ENCODE assay signal across 16 cellular contexts in genomic region chr5:166165600-166165999, GRCh38.
DNase-seq lines count a peak whose midpoint lies in the region; ATAC-seq and TF ChIP-seq lines count a peak whose summit lies in the region.
"Had no signal": no experiment of that assay in that cellular context is flagged by ENCODE, and none has a peak within 500 bp of the region (broad histone marks: within the 10 kb centered on the region; RNA-seq: fewer than 3 reads in every experiment).

No MANE protein-coding gene starts in this region.

- intact Hi-C loops in Calu3 (cut with micrococcal nuclease; ENCODE audit: unreplicated experiment): no loop called here

- BruUV-seq in Calu3 (replicated peaks; lab: Mats Ljungman, UMichigan): no TSS peak

- TF ChIP-seq CTCF in Calu3 (IDR thresholded peaks at IDR 0.05; ENCODE audit: unreplicated experiment) (no peak), omental fat pad (IDR thresholded peaks at IDR 0.05) (no peak)

- no peak overlapping the region for H3K9ac ChIP-seq in HUES48 (ENCODE audit: low read depth, low read length)
- no peak overlapping the region for H3K9ac ChIP-seq in iPS-18a (ENCODE audit: low read length)

- H3K4me1 ChIP-seq in HUES48 (ENCODE audit: control insufficient read depth, insufficient read depth, low read length) (peaks cover 27% of the 10 kb centered on the region), iPS-18a (ENCODE audit: control insufficient read depth, low read depth, low read length) (peaks cover 22% of the 10 kb centered on the region)
- H3K4me1 ChIP-seq: vagina had no signal

- H3K4me1 Mint-ChIP-seq in Calu3 (ENCODE audit: low read depth, unreplicated experiment): no peaks in the 10 kb centered on the region
- H3K4me1 Mint-ChIP-seq: activated CD4-positive, alpha-beta T cell treated with anti-CD3 and anti-CD28 coated beads, Interleukin-2, amount 10 ng/mL, durations not matched to agents 7 days and 5 days; IgD-negative memory B cell had no signal

- no peaks in the 10 kb centered on the region for H3K36me3 ChIP-seq in HUES48 (ENCODE audit: control insufficient read depth, insufficient read depth, low read length)
- no peaks in the 10 kb centered on the region for H3K36me3 ChIP-seq in iPS-18a (ENCODE audit: control insufficient read depth, low read depth, low read length)
- H3K36me3 ChIP-seq: vagina had no signal

- no peaks in the 10 kb centered on the region for H3K9me3 ChIP-seq in HUES48 (ENCODE audit: control insufficient read depth, insufficient read depth, low read length)
- H3K9me3 ChIP-seq in iPS-18a (ENCODE audit: control insufficient read depth, low read depth, low read length): no peaks in the 10 kb centered on the region
- H3K9me3 ChIP-seq: vagina had no signal

- H3K27me3 ChIP-seq in HUES48 (ENCODE audit: control insufficient read depth, insufficient read depth, low read length): no peaks in the 10 kb centered on the region
- no peaks in the 10 kb centered on the region for H3K27me3 ChIP-seq in iPS-18a (ENCODE audit: control insufficient read depth, insufficient read depth, low read length)
- H3K27me3 ChIP-seq: vagina had no signal

- H3K27ac ChIP-seq in HUES48 (ENCODE audit: low read depth, low read length): peak overlapping the region; percentile 53
- H3K27ac ChIP-seq in iPS-18a (ENCODE audit: low read length): peak overlapping the region; percentile 58
- H3K27ac ChIP-seq: vagina had no signal

- no peak overlapping the region for H3K27ac Mint-ChIP-seq in Calu3 (ENCODE audit: unreplicated experiment)
- H3K27ac Mint-ChIP-seq: activated CD4-positive, alpha-beta T cell treated with anti-CD3 and anti-CD28 coated beads, Interleukin-2, amount 10 ng/mL, durations not matched to agents 7 days and 5 days; effector memory CD8-positive, alpha-beta T cell; IgD-negative memory B cell; natural killer cell treated with Interleukin-12 subunit alpha and Interleukin-12 subunit beta and Interleukin-15 and Interleukin-18, amount 100 ng/mL, for 72 hours; T-helper 1 cell treated with Interleukin-12 subunit alpha and Interleukin-12 subunit beta and Interleukin-4 antibody, amounts not matched to agents 30 μg/mL and 1 μg/mL, for 36 hours had no signal

- ATAC-seq in omental fat pad (ENCODE audit: low FRiP score): no peak
- no peak for ATAC-seq in HG02885 (IDR thresholded peaks at IDR 0.05; ENCODE audit: poor library complexity, unreplicated experiment)
- no peak for ATAC-seq in HG03108 (IDR thresholded peaks at IDR 0.05; ENCODE audit: unreplicated experiment)
- ATAC-seq: effector memory CD8-positive, alpha-beta T cell; natural killer cell treated with Interleukin-12 subunit alpha and Interleukin-12 subunit beta and Interleukin-15 and Interleukin-18, amount 100 ng/mL, for 72 hours had no signal

- no peak overlapping the region for H3K4me3 Mint-ChIP-seq in Calu3 (ENCODE audit: low read depth, unreplicated experiment)
- H3K4me3 Mint-ChIP-seq: activated CD4-positive, alpha-beta T cell treated with anti-CD3 and anti-CD28 coated beads, Interleukin-2, amount 10 ng/mL, durations not matched to agents 7 days and 5 days; effector memory CD8-positive, alpha-beta T cell; IgD-negative memory B cell; natural killer cell treated with Interleukin-12 subunit alpha and Interleukin-12 subunit beta and Interleukin-15 and Interleukin-18, amount 100 ng/mL, for 72 hours; T-helper 1 cell treated with Interleukin-12 subunit alpha and Interleukin-12 subunit beta and Interleukin-4 antibody, amounts not matched to agents 30 μg/mL and 1 μg/mL, for 36 hours had no signal

- DNase-seq in Calu3 (peak; percentile 23), OCI-M1 (lab: John Stamatoyannopoulos, UW) (peak; percentile 22), omental fat pad (ENCODE audit: low spot score) (no peak), activated gamma-delta T cell treated with Interleukin-2 at 50 U/mL for 16 hours (no peak)
- DNase-seq: activated CD4-positive, alpha-beta T cell treated with anti-CD3 and anti-CD28 coated beads, Interleukin-2, amount 10 ng/mL, durations not matched to agents 7 days and 5 days; effector memory CD8-positive, alpha-beta T cell; NCI-H2029 treated with DMSO at 0.1 percent for 48 hours; stimulated activated naive CD4-positive, alpha-beta T cell had no signal

- no peaks in the 10 kb centered on the region for H3K27me3 Mint-ChIP-seq in Calu3 (ENCODE audit: unreplicated experiment)
- H3K27me3 Mint-ChIP-seq: activated CD4-positive, alpha-beta T cell treated with anti-CD3 and anti-CD28 coated beads, Interleukin-2, amount 10 ng/mL, durations not matched to agents 7 days and 5 days; effector memory CD8-positive, alpha-beta T cell; IgD-negative memory B cell; natural killer cell treated with Interleukin-12 subunit alpha and Interleukin-12 subunit beta and Interleukin-15 and Interleukin-18, amount 100 ng/mL, for 72 hours had no signal

- CTCF ChIA-PET in Calu3 (lab: Charles Lee): no interaction called here

- no peaks in the 10 kb centered on the region for H3K36me3 Mint-ChIP-seq in Calu3 (ENCODE audit: insufficient read depth, unreplicated experiment)

- H3K4me3 ChIP-seq in HUES48 (ENCODE audit: low read depth, low read length): no peak overlapping the region
- H3K4me3 ChIP-seq in iPS-18a (ENCODE audit: low read length): no peak overlapping the region
- H3K4me3 ChIP-seq: vagina had no signal

- H3K9me3 Mint-ChIP-seq in Calu3 (ENCODE audit: low read depth, unreplicated experiment): no peaks in the 10 kb centered on the region

Comparison
In these comparisons a context has a peak if more than half of its experiments do, and no peak if none do; other contexts are left out.
1. DNase-seq: peak in Calu3 (single experiment) and OCI-M1 (single experiment); none in omental fat pad (single experiment) and activated gamma-delta T cell treated with Interleukin-2 at 50 U/mL for 16 hours (single experiment).